In the genomic region with DNA sequence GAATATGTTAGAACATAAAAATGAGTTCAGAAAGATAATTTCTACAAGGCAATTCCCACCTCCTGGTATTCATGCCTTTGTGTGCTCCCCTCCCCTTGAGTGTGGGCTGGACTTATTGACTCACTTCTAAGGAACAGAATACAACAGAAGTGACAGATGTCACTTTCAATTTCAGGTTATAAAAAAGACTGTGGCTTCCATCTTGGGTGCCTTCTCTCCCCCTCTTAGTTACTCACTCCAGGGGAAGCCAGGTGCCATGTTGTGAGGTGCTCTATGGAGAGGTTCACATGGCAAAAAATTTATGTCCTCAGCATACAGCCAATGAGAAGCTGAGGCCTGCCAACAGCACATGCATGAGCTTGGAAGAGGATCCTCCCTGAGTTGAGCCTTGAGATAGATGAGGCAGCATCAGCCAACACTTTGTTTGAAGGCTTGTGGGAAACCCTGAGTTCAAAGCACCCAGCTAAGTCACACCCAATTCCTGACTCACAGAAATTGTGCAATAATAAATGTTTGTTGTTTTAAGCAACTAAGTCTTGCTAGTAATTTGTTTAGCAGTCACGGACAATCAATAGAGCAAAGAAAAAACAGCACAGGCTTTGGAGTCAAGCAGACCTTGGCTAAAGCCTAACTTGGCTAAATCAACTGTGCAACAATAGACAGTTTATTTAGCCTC, we compare ENCODE assay signal across 13 cellular contexts.
A peak's percentile ranks its signal among the peaks of the same experiment; 100 is the strongest.
DNase-seq lines count a peak whose midpoint lies in the region; ATAC-seq and TF ChIP-seq lines count a peak whose summit lies in the region.
"Had no signal": no experiment of that assay in that cellular context is flagged by ENCODE, and none has a peak within 500 bp of the region (broad histone marks: within the 10 kb centered on the region; RNA-seq: fewer than 3 reads in every experiment).

No MANE protein-coding gene starts in this region.

- no peak overlapping the region for H3K4me2 ChIP-seq in fibroblast of lung (ENCODE audit: extremely low read depth, insufficient read depth, low read length)

- H3K27me3 ChIP-seq in fibroblast of lung (ENCODE audit: control insufficient read depth, insufficient read depth, low read length) = no peaks in the 10 kb centered on the region
- H3K27me3 ChIP-seq: BE2C had no signal

- H3K4me1 ChIP-seq in fibroblast of lung (ENCODE audit: control insufficient read depth, extremely low read depth, insufficient read depth, low read length) = no peaks in the 10 kb centered on the region
- H3K4me1 ChIP-seq: BE2C, psoas muscle had no signal

- H3K4me3 ChIP-seq in fibroblast of lung (replicated peaks in 1 of 4; ENCODE audit: control extremely low read depth in 1 of 4, insufficient read depth in 1 of 4, low read depth in 3 of 4, low read length in 4 of 4) = no peak overlapping the region
- H3K4me3 ChIP-seq: GM12878, psoas muscle had no signal

- H3K4me1 Mint-ChIP-seq in activated T-cell treated with anti-CD3 and anti-CD28 coated beads, Interleukin-2, amount 50 U/mL, for 4 hours (ENCODE audit: low read depth) = no peaks in the 10 kb centered on the region

- H3K9me3 ChIP-seq in fibroblast of lung (ENCODE audit: control insufficient read depth, insufficient read depth, low read depth, low read length) = no peaks in the 10 kb centered on the region
- H3K9me3 ChIP-seq: BE2C, psoas muscle had no signal

- TF ChIP-seq CTCF in fibroblast of lung (conservative IDR thresholded peaks at IDR 0.05 in 1 of 2, IDR thresholded peaks at IDR 0.05 in 1 of 2; ENCODE audit: low read depth in 1 of 2, low read length in 2 of 2) = no peak

- no peaks in the 10 kb centered on the region for H3K36me3 Mint-ChIP-seq in activated T-cell treated with anti-CD3 and anti-CD28 coated beads, Interleukin-2, amount 50 U/mL, for 4 hours (ENCODE audit: insufficient read depth)

- H3K79me2 ChIP-seq in fibroblast of lung (ENCODE audit: control insufficient read depth, insufficient read depth, low read length) = no peaks in the 10 kb centered on the region

- no peaks in the 10 kb centered on the region for H4K20me1 ChIP-seq in fibroblast of lung (ENCODE audit: control insufficient read depth, extremely low read depth, insufficient read depth, low read length)

- no peak overlapping the region for H3K9ac ChIP-seq in fibroblast of lung (ENCODE audit: insufficient read depth, low read length)

- H3K4me3 Mint-ChIP-seq in activated T-cell treated with anti-CD3 and anti-CD28 coated beads, Interleukin-2, amount 50 U/mL, for 4 hours = no peak overlapping the region

- peak; percentile 70 to 84 for ATAC-seq in activated T-cell treated with anti-CD3 and anti-CD28 coated beads, Interleukin-2, amount 50 U/mL, for 4 hours
- ATAC-seq: GM12878, left colon had no signal

- no peaks in the 10 kb centered on the region for H3K27me3 Mint-ChIP-seq in activated T-cell treated with anti-CD3 and anti-CD28 coated beads, Interleukin-2, amount 50 U/mL, for 4 hours (ENCODE audit: low read depth)

- H3K9me3 Mint-ChIP-seq in activated T-cell treated with anti-CD3 and anti-CD28 coated beads, Interleukin-2, amount 50 U/mL, for 4 hours = no peaks in the 10 kb centered on the region

- no peaks in the 10 kb centered on the region for H3K36me3 ChIP-seq in fibroblast of lung (ENCODE audit: control insufficient read depth, insufficient read depth, low read length)
- H3K36me3 ChIP-seq: BE2C had no signal

- DNase-seq in activated T-cell treated with anti-CD3 and anti-CD28 coated beads, Interleukin-2, amount 50 U/mL, for 4 hours = no peak
- no peak for DNase-seq in activated T-cell treated with anti-CD3 and anti-CD28 coated beads, Interleukin-2, amount 50 U/mL, for 1 hour
- DNase-seq in RPMI7951 (ENCODE audit: low read depth) = peak; percentile 82
- DNase-seq in fibroblast of lung (ENCODE audit: low read depth in 2 of 2) = peak; percentile 71 to 89
- peak; percentile 25 for DNase-seq in stimulated activated CD8-positive, alpha-beta memory T cell treated with anti-CD3 and anti-CD28 coated beads, Interleukin-4, amount 100 ng/mL, for 48 hours
- DNase-seq in foreskin melanocyte = no peak
- no peak for DNase-seq in effector CD8-positive, alpha-beta T cell (lab: John Stamatoyannopoulos, UW)
- no peak for DNase-seq in nucleus accumbens (lab: John Stamatoyannopoulos, UW)
- DNase-seq: activated naive CD4-positive, alpha-beta T cell; BE2C; left colon; psoas muscle had no signal

- H3K27ac ChIP-seq in fibroblast of lung (ENCODE audit: insufficient read depth, low read length) = no peak overlapping the region
- H3K27ac ChIP-seq: psoas muscle had no signal

- H2AFZ ChIP-seq in fibroblast of lung (ENCODE audit: low read length) = no peak overlapping the region

Comparison
In these comparisons a context has a peak if more than half of its experiments do, and no peak if none do; other contexts are left out.
1. DNase-seq: peak in RPMI7951 (single experiment), fibroblast of lung (2 of 2) and stimulated activated CD8-positive, alpha-beta memory T cell treated with anti-CD3 and anti-CD28 coated beads, Interleukin-4, amount 100 ng/mL, for 48 hours (single experiment); none in activated T-cell treated with anti-CD3 and anti-CD28 coated beads, Interleukin-2, amount 50 U/mL, for 4 hours (single experiment), activated T-cell treated with anti-CD3 and anti-CD28 coated beads, Interleukin-2, amount 50 U/mL, for 1 hour (single experiment), foreskin melanocyte (single experiment), effector CD8-positive, alpha-beta T cell (single experiment) and nucleus accumbens (0 of 56).